In the genomic region with DNA sequence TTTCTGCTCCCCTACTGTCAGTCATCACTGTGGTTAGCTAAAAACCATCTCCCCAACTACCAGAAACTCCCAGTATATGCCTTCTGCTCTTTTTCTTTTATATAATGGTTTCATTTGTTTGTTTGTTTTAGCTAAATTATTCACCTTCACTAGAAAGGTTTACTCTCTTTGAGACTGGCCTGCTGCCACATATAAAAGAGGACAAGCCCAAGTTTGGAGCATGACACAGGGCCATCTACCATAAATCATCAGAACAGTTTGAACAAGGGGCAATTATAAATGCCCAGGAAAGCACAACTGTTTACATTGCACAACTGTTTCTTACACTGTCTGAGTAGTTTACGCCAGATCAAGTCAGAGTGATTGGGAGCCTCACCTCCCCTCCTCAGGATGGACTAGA, we compare ENCODE assay signal across 20 cellular contexts.
DNase-seq lines count a peak whose midpoint lies in the region; ATAC-seq and TF ChIP-seq lines count a peak whose summit lies in the region.
"Had no signal": no experiment of that assay in that cellular context is flagged by ENCODE, and none has a peak within 500 bp of the region (broad histone marks: within the 10 kb centered on the region; RNA-seq: fewer than 3 reads in every experiment).

No MANE protein-coding gene starts in this region.

- H3K36me3 Mint-ChIP-seq in WTC11 = no peaks in the 10 kb centered on the region
- H3K36me3 Mint-ChIP-seq: CD14-positive monocyte, IgD-negative memory B cell had no signal

- TF ChIP-seq POLR2A in body of pancreas (IDR thresholded peaks at IDR 0.05) (no peak), suprapubic skin (IDR thresholded peaks at IDR 0.05) (no peak)

- 33 to 42% methylated on average over 1 of the region's 1 CpG for WGBS in body of pancreas, 2 donors
- WGBS in suprapubic skin = 81% methylated on average over 1 of the region's 1 CpG

- H3K9me3 Mint-ChIP-seq in WTC11 = no peaks in the 10 kb centered on the region

- peaks cover 19% of the 10 kb centered on the region for H3K4me1 Mint-ChIP-seq in WTC11
- H3K4me1 Mint-ChIP-seq: B cell, CD14-positive monocyte, IgD-negative memory B cell had no signal

- CTCF ChIA-PET in WTC11 (lab: Charles Lee) = no interaction called here

- H3K36me3 ChIP-seq in body of pancreas (replicated peaks in 1 of 2; ENCODE audit: insufficient read depth in 1 of 2, low read depth in 2 of 2) (no peaks in the 10 kb centered on the region), suprapubic skin (no peaks in the 10 kb centered on the region)
- H3K36me3 ChIP-seq: HAP-1, SJSA1 had no signal

- POLR2A ChIA-PET in WTC11 (lab: Charles Lee) = no interaction called here

- H3K4me3 Mint-ChIP-seq in WTC11 = no peak overlapping the region
- H3K4me3 Mint-ChIP-seq: B cell; CD14-positive monocyte; IgD-negative memory B cell; T-helper 1 cell treated with Interleukin-12 subunit alpha and Interleukin-12 subunit beta and Interleukin-4 antibody, amounts not matched to agents 30 μg/mL and 1 μg/mL, for 36 hours had no signal

- H3K4me3 ChIP-seq in body of pancreas (no peak overlapping the region), suprapubic skin (no peak overlapping the region)
- H3K4me3 ChIP-seq: A549, GM23248, HAP-1, SJSA1 had no signal

- no peaks in the 10 kb centered on the region for H3K27me3 ChIP-seq in body of pancreas
- no peaks in the 10 kb centered on the region for H3K27me3 ChIP-seq in suprapubic skin
- H3K27me3 ChIP-seq: SJSA1 had no signal

- intact Hi-C loops in body of pancreas (cut with DNase I) = no loop called here

- DNase-seq in NCI-H2081 (lab: John Stamatoyannopoulos, UW) = peak; percentile 7 to 47
- no peak for DNase-seq in NCI-H2081 treated with DMSO at 0.1 percent for 48 hours (lab: John Stamatoyannopoulos, UW)
- DNase-seq in NCI-H1105 (lab: John Stamatoyannopoulos, UW) = peak; percentile 82
- DNase-seq in NCI-H748 (lab: John Stamatoyannopoulos, UW; ENCODE audit: unreplicated experiment) = peak; percentile 73
- peak in 3 of 4 donors; percentile 24 to 30 (median 27) for DNase-seq in body of pancreas
- no peak for DNase-seq in WTC11 (ENCODE audit: low spot score)
- no peak for DNase-seq in suprapubic skin (ENCODE audit: low spot score in 2 of 2)
- DNase-seq: GM23248, MV-4-11, NCI-H1436, NCI-H2029, T1000 had no signal

- TF ChIP-seq CTCF in body of pancreas (IDR thresholded peaks at IDR 0.05) (no peak), WTC11 (IDR thresholded peaks at IDR 0.05) (no peak), suprapubic skin (IDR thresholded peaks at IDR 0.05) (no peak)

- peak; percentile 64 for ATAC-seq in body of pancreas
- no peak for ATAC-seq in WTC11
- no peak for ATAC-seq in HG02610 (IDR thresholded peaks at IDR 0.05; ENCODE audit: unreplicated experiment)
- ATAC-seq: A549 had no signal

- no peaks in the 10 kb centered on the region for H3K27me3 Mint-ChIP-seq in WTC11 (ENCODE audit: low read depth)
- H3K27me3 Mint-ChIP-seq: B cell, IgD-negative memory B cell had no signal

- no peaks in the 10 kb centered on the region for H3K9me3 ChIP-seq in body of pancreas
- H3K9me3 ChIP-seq in suprapubic skin = no peaks in the 10 kb centered on the region
- H3K9me3 ChIP-seq: A549, HAP-1, SJSA1 had no signal

- no peak for TF ChIP-seq EP300 in suprapubic skin (IDR thresholded peaks at IDR 0.05)

- H3K4me1 ChIP-seq in body of pancreas = no peaks in the 10 kb centered on the region
- no peaks in the 10 kb centered on the region for H3K4me1 ChIP-seq in suprapubic skin
- H3K4me1 ChIP-seq: A549, HAP-1, SJSA1 had no signal

- no peak overlapping the region for H3K27ac Mint-ChIP-seq in WTC11
- H3K27ac Mint-ChIP-seq: B cell; CD14-positive monocyte; IgD-negative memory B cell; T-helper 1 cell treated with Interleukin-12 subunit alpha and Interleukin-12 subunit beta and Interleukin-4 antibody, amounts not matched to agents 30 μg/mL and 1 μg/mL, for 36 hours had no signal

- peak overlapping the region in 1 of 4 donors; percentile 9 for H3K27ac ChIP-seq in body of pancreas
- H3K27ac ChIP-seq in suprapubic skin = no peak overlapping the region
- H3K27ac ChIP-seq: A549, GM23248, SJSA1 had no signal

TF ChIP-seq in WTC11, 78 proteins besides CTCF, POLR2A, EP300 and RAD21:
- TF ChIP-seq OVOL2 (CRISPR knock-in tag; IDR thresholded peaks at IDR 0.05; ENCODE audit: borderline replicate concordance) (no peak), NR2C2 (CRISPR knock-in tag; IDR thresholded peaks at IDR 0.05) (no peak), TEAD4 (CRISPR knock-in tag; IDR thresholded peaks at IDR 0.05) (no peak), ZNF232 (CRISPR knock-in tag; IDR thresholded peaks at IDR 0.05) (no peak)
- TF ChIP-seq, protein P1, sequence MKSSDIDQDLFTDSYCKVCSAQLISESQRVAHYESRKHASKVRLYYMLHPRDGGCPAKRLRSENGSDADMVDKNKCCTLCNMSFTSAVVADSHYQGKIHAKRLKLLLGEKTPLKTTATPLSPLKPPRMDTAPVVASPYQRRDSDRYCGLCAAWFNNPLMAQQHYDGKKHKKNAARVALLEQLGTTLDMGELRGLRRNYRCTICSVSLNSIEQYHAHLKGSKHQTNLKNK (CRISPR knock-in tag; IDR thresholded peaks at IDR 0.05) = no peak
- TF ChIP-seq, protein P2, sequence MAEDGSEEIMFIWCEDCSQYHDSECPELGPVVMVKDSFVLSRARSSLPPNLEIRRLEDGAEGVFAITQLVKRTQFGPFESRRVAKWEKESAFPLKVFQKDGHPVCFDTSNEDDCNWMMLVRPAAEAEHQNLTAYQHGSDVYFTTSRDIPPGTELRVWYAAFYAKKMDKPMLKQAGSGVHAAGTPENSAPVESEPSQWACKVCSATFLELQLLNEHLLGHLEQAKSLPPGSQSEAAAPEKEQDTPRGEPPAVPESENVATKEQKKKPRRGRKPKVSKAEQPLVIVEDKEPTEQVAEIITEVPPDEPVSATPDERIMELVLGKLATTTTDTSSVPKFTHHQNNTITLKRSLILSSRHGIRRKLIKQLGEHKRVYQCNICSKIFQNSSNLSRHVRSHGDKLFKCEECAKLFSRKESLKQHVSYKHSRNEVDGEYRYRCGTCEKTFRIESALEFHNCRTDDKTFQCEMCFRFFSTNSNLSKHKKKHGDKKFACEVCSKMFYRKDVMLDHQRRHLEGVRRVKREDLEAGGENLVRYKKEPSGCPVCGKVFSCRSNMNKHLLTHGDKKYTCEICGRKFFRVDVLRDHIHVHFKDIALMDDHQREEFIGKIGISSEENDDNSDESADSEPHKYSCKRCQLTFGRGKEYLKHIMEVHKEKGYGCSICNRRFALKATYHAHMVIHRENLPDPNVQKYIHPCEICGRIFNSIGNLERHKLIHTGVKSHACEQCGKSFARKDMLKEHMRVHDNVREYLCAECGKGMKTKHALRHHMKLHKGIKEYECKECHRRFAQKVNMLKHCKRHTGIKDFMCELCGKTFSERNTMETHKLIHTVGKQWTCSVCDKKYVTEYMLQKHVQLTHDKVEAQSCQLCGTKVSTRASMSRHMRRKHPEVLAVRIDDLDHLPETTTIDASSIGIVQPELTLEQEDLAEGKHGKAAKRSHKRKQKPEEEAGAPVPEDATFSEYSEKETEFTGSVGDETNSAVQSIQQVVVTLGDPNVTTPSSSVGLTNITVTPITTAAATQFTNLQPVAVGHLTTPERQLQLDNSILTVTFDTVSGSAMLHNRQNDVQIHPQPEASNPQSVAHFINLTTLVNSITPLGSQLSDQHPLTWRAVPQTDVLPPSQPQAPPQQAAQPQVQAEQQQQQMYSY (CRISPR knock-in tag; IDR thresholded peaks at IDR 0.05) = no peak
- TF ChIP-seq, protein P3, sequence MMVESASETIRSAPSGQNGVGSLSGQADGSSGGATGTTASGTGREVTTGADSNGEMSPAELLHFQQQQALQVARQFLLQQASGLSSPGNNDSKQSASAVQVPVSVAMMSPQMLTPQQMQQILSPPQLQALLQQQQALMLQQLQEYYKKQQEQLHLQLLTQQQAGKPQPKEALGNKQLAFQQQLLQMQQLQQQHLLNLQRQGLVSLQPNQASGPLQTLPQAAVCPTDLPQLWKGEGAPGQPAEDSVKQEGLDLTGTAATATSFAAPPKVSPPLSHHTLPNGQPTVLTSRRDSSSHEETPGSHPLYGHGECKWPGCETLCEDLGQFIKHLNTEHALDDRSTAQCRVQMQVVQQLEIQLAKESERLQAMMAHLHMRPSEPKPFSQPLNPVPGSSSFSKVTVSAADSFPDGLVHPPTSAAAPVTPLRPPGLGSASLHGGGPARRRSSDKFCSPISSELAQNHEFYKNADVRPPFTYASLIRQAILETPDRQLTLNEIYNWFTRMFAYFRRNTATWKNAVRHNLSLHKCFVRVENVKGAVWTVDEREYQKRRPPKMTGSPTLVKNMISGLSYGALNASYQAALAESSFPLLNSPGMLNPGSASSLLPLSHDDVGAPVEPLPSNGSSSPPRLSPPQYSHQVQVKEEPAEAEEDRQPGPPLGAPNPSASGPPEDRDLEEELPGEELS (CRISPR knock-in tag; IDR thresholded peaks at IDR 0.05) = no peak
- TF ChIP-seq, protein P4, sequence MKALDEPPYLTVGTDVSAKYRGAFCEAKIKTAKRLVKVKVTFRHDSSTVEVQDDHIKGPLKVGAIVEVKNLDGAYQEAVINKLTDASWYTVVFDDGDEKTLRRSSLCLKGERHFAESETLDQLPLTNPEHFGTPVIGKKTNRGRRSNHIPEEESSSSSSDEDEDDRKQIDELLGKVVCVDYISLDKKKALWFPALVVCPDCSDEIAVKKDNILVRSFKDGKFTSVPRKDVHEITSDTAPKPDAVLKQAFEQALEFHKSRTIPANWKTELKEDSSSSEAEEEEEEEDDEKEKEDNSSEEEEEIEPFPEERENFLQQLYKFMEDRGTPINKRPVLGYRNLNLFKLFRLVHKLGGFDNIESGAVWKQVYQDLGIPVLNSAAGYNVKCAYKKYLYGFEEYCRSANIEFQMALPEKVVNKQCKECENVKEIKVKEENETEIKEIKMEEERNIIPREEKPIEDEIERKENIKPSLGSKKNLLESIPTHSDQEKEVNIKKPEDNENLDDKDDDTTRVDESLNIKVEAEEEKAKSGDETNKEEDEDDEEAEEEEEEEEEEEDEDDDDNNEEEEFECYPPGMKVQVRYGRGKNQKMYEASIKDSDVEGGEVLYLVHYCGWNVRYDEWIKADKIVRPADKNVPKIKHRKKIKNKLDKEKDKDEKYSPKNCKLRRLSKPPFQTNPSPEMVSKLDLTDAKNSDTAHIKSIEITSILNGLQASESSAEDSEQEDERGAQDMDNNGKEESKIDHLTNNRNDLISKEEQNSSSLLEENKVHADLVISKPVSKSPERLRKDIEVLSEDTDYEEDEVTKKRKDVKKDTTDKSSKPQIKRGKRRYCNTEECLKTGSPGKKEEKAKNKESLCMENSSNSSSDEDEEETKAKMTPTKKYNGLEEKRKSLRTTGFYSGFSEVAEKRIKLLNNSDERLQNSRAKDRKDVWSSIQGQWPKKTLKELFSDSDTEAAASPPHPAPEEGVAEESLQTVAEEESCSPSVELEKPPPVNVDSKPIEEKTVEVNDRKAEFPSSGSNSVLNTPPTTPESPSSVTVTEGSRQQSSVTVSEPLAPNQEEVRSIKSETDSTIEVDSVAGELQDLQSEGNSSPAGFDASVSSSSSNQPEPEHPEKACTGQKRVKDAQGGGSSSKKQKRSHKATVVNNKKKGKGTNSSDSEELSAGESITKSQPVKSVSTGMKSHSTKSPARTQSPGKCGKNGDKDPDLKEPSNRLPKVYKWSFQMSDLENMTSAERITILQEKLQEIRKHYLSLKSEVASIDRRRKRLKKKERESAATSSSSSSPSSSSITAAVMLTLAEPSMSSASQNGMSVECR (CRISPR knock-in tag; IDR thresholded peaks at IDR 0.05; ENCODE audit: borderline replicate concordance) = no peak

Comparison
In these comparisons a context has a peak if more than half of its experiments do, and no peak if none do; other contexts are left out.
1. DNase-seq: peak in NCI-H2081 (2 of 2), NCI-H1105 (single experiment), NCI-H748 (single experiment) and body of pancreas (3 of 4); none in NCI-H2081 treated with DMSO at 0.1 percent for 48 hours (single experiment), WTC11 (single experiment) and suprapubic skin (0 of 2).